In the genomic region with DNA sequence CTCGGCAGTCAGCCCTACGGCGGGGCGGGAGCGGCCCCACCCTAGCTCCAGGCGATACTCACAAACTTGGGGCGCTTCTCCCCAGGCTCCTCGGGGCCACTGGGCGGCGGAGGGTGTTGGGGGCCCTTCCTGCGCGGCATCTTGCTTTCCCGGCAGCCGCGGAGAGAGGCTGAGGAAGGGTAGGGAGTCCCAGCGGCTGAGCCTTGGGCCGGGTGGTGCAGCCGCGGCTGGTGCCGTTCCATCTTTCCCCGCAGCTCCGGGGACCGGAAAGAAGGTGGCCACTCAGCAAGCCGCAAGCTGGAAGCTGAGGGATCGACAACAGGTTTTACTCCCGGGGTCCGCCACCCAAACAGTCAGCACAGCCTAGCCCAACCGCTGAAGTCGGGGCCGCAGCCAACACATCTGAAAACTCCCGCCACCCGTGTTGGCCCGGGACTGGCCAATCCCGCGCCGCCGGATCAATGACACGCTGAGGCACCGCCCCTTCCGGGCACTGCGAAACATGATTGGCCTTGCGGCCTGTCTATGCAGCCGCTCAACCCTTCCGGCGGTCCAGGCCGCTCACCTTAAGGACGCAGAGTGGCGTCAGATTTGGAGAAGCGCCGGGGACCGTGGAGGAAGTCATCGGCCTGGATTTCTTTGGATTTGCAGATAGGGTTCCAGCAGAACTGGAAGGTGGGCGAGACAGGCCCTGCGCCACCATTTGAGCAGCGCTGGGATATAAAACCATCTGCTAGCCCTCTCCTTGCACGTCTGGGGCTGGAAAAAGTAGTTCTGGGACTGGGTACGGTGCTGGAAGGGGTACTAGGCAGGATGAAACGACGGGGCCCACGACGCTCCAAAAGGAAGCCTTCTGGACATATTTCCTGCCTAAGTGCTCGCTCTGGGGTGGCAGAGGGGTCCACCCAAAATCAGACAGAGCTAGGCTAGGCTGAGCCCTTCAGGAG, we compare ENCODE assay signal across 8 cellular contexts. TPM values are rescaled to one million over a fixed set of nuclear protein-coding genes. Genes with fewer than 3 reads are reported as not detected.
DNase-seq lines count a peak whose midpoint lies in the region; ATAC-seq, FAIRE-seq and TF ChIP-seq lines count a peak whose summit lies in the region.

A gene with protein sequence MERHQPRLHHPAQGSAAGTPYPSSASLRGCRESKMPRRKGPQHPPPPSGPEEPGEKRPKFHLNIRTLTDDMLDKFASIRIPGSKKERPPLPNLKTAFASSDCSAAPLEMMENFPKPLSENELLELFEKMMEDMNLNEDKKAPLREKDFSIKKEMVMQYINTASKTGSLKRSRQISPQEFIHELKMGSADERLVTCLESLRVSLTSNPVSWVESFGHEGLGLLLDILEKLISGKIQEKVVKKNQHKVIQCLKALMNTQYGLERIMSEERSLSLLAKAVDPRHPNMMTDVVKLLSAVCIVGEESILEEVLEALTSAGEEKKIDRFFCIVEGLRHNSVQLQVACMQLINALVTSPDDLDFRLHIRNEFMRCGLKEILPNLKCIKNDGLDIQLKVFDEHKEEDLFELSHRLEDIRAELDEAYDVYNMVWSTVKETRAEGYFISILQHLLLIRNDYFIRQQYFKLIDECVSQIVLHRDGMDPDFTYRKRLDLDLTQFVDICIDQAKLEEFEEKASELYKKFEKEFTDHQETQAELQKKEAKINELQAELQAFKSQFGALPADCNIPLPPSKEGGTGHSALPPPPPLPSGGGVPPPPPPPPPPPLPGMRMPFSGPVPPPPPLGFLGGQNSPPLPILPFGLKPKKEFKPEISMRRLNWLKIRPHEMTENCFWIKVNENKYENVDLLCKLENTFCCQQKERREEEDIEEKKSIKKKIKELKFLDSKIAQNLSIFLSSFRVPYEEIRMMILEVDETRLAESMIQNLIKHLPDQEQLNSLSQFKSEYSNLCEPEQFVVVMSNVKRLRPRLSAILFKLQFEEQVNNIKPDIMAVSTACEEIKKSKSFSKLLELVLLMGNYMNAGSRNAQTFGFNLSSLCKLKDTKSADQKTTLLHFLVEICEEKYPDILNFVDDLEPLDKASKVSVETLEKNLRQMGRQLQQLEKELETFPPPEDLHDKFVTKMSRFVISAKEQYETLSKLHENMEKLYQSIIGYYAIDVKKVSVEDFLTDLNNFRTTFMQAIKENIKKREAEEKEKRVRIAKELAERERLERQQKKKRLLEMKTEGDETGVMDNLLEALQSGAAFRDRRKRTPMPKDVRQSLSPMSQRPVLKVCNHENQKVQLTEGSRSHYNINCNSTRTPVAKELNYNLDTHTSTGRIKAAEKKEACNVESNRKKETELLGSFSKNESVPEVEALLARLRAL (minus strand): TSS at position 404 of the 947 bp plus-strand sequence. CDS start 162 bp downstream, at position 242.

- H3K27ac Mint-ChIP-seq in mesothelial cell of epicardium, result peak within 1 kb of the TSS; percentile 97

- H3K4me2 ChIP-seq in OCI-LY1 (ENCODE audit: low read length), result peak within 1 kb of the TSS; percentile 85

- H3K4me1 ChIP-seq in HUES64 (ENCODE audit: insufficient read depth, low read length) (peaks cover 30% of the 10 kb centered on the region), OCI-LY1 (ENCODE audit: insufficient read depth, low read length, severe bottlenecking) (peaks cover 25% of the 10 kb centered on the region)

- no peak for TF ChIP-seq CTCF in OCI-LY1 (IDR thresholded peaks at IDR 0.05; ENCODE audit: low read length)
- TF ChIP-seq CTCF in mesothelial cell of epicardium (IDR thresholded peaks at IDR 0.05; ENCODE audit: unreplicated experiment), result no peak

- peaks cover 33% of the 10 kb centered on the region for H3K4me1 Mint-ChIP-seq in mesothelial cell of epicardium

- H3K9ac ChIP-seq in HUES64 (ENCODE audit: low read depth, low read length) (peak within 1 kb of the TSS; percentile 96), OCI-LY1 (ENCODE audit: low read length) (peak within 1 kb of the TSS; percentile 79)

- peaks cover 41% of the 10 kb centered on the region for H3K79me2 ChIP-seq in OCI-LY1 (ENCODE audit: insufficient read depth, low read length)

- peak within 1 kb of the TSS; percentile 87 for H3K4me3 Mint-ChIP-seq in mesothelial cell of epicardium

- peak; percentile 98 for ATAC-seq in GM21447 (IDR thresholded peaks at IDR 0.05; ENCODE audit: unreplicated experiment)

- peak; percentile 97 for FAIRE-seq in endometrium (lab: Jason Lieb, UNC)

- under 1% methylated on average over 62 of the region's 62 CpGs for WGBS in HUES64

- DNase-seq in D341Med (ENCODE audit: low spot score), result peak; percentile 97
- DNase-seq in activated CD8-positive, alpha-beta memory T cell treated with anti-CD3 and anti-CD28 coated beads, Interleukin-2, amount 50 U/mL, for 4 hours, result peak; percentile 93
- DNase-seq in mesothelial cell of epicardium (ENCODE audit: low spot score in 2 of 2, unreplicated experiment in 2 of 2), result peak; percentile 91 to 97
- DNase-seq in stimulated activated CD8-positive, alpha-beta memory T cell treated with anti-CD3 and anti-CD28 coated beads, Interleukin-15, amount 100 ng/mL, for 48 hours (ENCODE audit: low read depth in 2 of 2), result peak; percentile 92 to 93

- no peaks in the 10 kb centered on the region for H3K27me3 Mint-ChIP-seq in mesothelial cell of epicardium (ENCODE audit: low read depth)

- no peaks in the 10 kb centered on the region for H3K9me2 ChIP-seq in OCI-LY1 (ENCODE audit: low read depth, low read length)

- H3K4me3 ChIP-seq in HUES64 (ENCODE audit: low read length) (peak within 1 kb of the TSS; percentile 94), OCI-LY1 (ENCODE audit: low read depth, low read length, poor library complexity, severe bottlenecking) (peak within 1 kb of the TSS; percentile 75)

- peaks cover 12% of the 10 kb centered on the region for H3K36me3 Mint-ChIP-seq in mesothelial cell of epicardium

- H3K27me3 ChIP-seq in HUES64 (ENCODE audit: insufficient read depth, low read length) (no peaks in the 10 kb centered on the region), OCI-LY1 (ENCODE audit: insufficient read depth, low read length) (no peaks in the 10 kb centered on the region)

- 0 out of 2 replicates have a peak, but pooled peaks cover 5% of the 10 kb centered on the region for H3F3A ChIP-seq in OCI-LY1 (ENCODE audit: insufficient read depth, low read length)

- H3K9me3 Mint-ChIP-seq in mesothelial cell of epicardium, result peaks cover 7% of the 10 kb centered on the region

- peak within 1 kb of the TSS; percentile 96 for H3K27ac ChIP-seq in HUES64 (ENCODE audit: low read depth, low read length)
- peak within 1 kb of the TSS; percentile 14 for H3K27ac ChIP-seq in OCI-LY1 (ENCODE audit: low read depth, low read length, poor library complexity, severe bottlenecking)

- 0 out of 2 replicates have a peak within 1 kb of the TSS, but pooled peaks have one; percentile 4 for H2AFZ ChIP-seq in OCI-LY1 (ENCODE audit: low read length)

- H4K20me1 ChIP-seq in OCI-LY1 (ENCODE audit: insufficient read depth, low read length), result no peaks in the 10 kb centered on the region

- peaks cover 8% of the 10 kb centered on the region for H3K36me3 ChIP-seq in HUES64 (ENCODE audit: insufficient read depth, low read length)
- H3K36me3 ChIP-seq in OCI-LY1 (ENCODE audit: insufficient read depth, low read length), result peaks cover 20% of the 10 kb centered on the region

- H3K9me3 ChIP-seq in HUES64 (ENCODE audit: insufficient read depth, low read depth, low read length), result no peaks in the 10 kb centered on the region
- H3K9me3 ChIP-seq in OCI-LY1 (ENCODE audit: low read length), result no peaks in the 10 kb centered on the region

RNA-seq across cellular contexts. Expression of the gene that starts here (rescaled TPM):
- 19.1 TPM for polyA plus RNA-seq in HUES64 (2013, experiment 1 of 2)
- 19.1 TPM for polyA plus RNA-seq in HUES64 (2013, experiment 2 of 2)
- total RNA-seq in mesothelial cell of epicardium, result 13.4 to 16.8 TPM (median 16.5 TPM) in 3 replicates

Comparison
In these comparisons a context has a peak if more than half of its experiments do, and no peak if none do; other contexts are left out.
1. Peak in every context shown above with its lines: DNase-seq, ATAC-seq, H3K4me3 ChIP-seq and H3K27ac ChIP-seq.